33 cellular contexts compared by ENCODE assay signal in the genomic region with DNA sequence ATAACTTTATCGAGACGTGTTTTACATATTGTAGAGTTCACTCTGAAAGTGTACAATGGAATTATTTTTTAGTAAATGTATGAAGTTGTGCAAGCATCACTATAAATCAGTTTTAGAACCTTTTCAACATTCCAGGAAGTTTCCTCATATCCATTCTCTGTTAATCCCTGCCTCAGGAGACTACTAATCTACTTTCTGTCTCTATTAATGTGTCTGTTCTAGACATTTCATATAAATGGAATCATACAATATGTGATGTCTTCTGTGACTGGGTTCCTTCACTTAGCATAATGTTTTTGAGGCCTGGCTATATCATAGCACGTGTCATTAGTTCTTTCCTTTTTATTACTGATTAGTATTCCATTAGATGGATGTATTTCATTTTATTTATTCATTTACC. TPM values are rescaled to one million over a fixed set of nuclear protein-coding genes. Genes with fewer than 3 reads are reported as not detected.
"Had no signal": no experiment of that assay in that cellular context is flagged by ENCODE, and none has a peak within 500 bp of the region (broad histone marks: within the 10 kb centered on the region; RNA-seq: fewer than 3 reads in every experiment).

No MANE protein-coding gene starts in this region.

- H3K4me1 ChIP-seq: parathyroid adenoma, psoas muscle, right lobe of liver, spleen, suprapubic skin, testis, tibial artery, transverse colon, upper lobe of left lung, vagina had no signal

- H3K27me3 ChIP-seq: neural progenitor cell, ovary, right lobe of liver, spleen, suprapubic skin, testis, tibial artery, transverse colon, upper lobe of left lung, vagina had no signal

- H3K36me3 ChIP-seq: neural progenitor cell, ovary, right lobe of liver, spleen, suprapubic skin, tibial artery, transverse colon, upper lobe of left lung, vagina had no signal

- H3K4me3 ChIP-seq: neural progenitor cell, ovary, psoas muscle, right lobe of liver, skin epidermis, smooth muscle cell, spleen, suprapubic skin, testis, tibial artery, transverse colon, upper lobe of left lung, vagina had no signal

- H3K4me1 Mint-ChIP-seq: naive thymus-derived CD8-positive, alpha-beta T cell; nephron progenitor cell; stimulated activated memory B cell treated with anti-CD40 and anti-IgM and Interleukin-4, amounts not matched to agents 10 μg/mL and 1 μg/mL and 100 μg/mL, for 72 hours; stimulated activated naive CD8-positive, alpha-beta T cell treated with anti-CD3 and anti-CD28 coated beads, Interleukin-15, amount 100 ng/mL, for 72 hours had no signal

- H3K9me3 Mint-ChIP-seq: naive thymus-derived CD8-positive, alpha-beta T cell; natural killer cell treated with Interleukin-12 subunit alpha and Interleukin-12 subunit beta and Interleukin-15 and Interleukin-18, amount 100 ng/mL, for 72 hours; nephron progenitor cell; neural progenitor cell; stimulated activated memory B cell treated with anti-CD40 and anti-IgM and Interleukin-4, amounts not matched to agents 10 μg/mL and 1 μg/mL and 100 μg/mL, for 72 hours; stimulated activated naive CD8-positive, alpha-beta T cell treated with anti-CD3 and anti-CD28 coated beads, Interleukin-15, amount 100 ng/mL, for 72 hours had no signal

- H3K27ac Mint-ChIP-seq: naive thymus-derived CD8-positive, alpha-beta T cell; natural killer cell treated with Interleukin-12 subunit alpha and Interleukin-12 subunit beta and Interleukin-15 and Interleukin-18, amount 100 ng/mL, for 72 hours; nephron progenitor cell; neural progenitor cell; progenitor cell of endocrine pancreas; stimulated activated memory B cell treated with anti-CD40 and anti-IgM and Interleukin-4, amounts not matched to agents 10 μg/mL and 1 μg/mL and 100 μg/mL, for 72 hours; stimulated activated naive CD8-positive, alpha-beta T cell treated with anti-CD3 and anti-CD28 coated beads, Interleukin-15, amount 100 ng/mL, for 72 hours had no signal

- H3K79me2 ChIP-seq: parathyroid adenoma had no signal

- H2AFZ ChIP-seq: neural progenitor cell, parathyroid adenoma had no signal

- H3K4me3 Mint-ChIP-seq: naive thymus-derived CD8-positive, alpha-beta T cell; natural killer cell treated with Interleukin-12 subunit alpha and Interleukin-12 subunit beta and Interleukin-15 and Interleukin-18, amount 100 ng/mL, for 72 hours; nephron progenitor cell; neural progenitor cell; stimulated activated memory B cell treated with anti-CD40 and anti-IgM and Interleukin-4, amounts not matched to agents 10 μg/mL and 1 μg/mL and 100 μg/mL, for 72 hours; stimulated activated naive CD8-positive, alpha-beta T cell treated with anti-CD3 and anti-CD28 coated beads, Interleukin-15, amount 100 ng/mL, for 72 hours had no signal

- DNase-seq: naive thymus-derived CD8-positive, alpha-beta T cell; nephron progenitor cell; occipital lobe; ovary; posterior cingulate gyrus; psoas muscle; right cardiac atrium; right lobe of liver; spleen; stimulated activated CD4-positive, alpha-beta T cell treated with anti-CD3 and anti-CD28 coated beads, Interleukin-12 subunit alpha, Interleukin-12 subunit beta, amount 100 ng/mL, for 4 hours; stimulated activated CD4-positive, alpha-beta T cell treated with anti-CD3 and anti-CD28 coated beads, Interleukin-1b, Interleukin-23, amount 100 ng/mL, for 48 hours; stimulated activated CD4-positive, alpha-beta T cell treated with anti-CD3 and anti-CD28 coated beads, Interleukin-4, amount 100 ng/mL, for 1 hour; stimulated activated CD4-positive, alpha-beta T cell treated with anti-CD3 and anti-CD28 coated beads, Interleukin-4, amount 100 ng/mL, for 4 hours; stimulated activated CD8-positive, alpha-beta memory T cell treated with anti-CD3 and anti-CD28 coated beads, Interleukin-4, amount 100 ng/mL, for 48 hours; stimulated activated naive CD4-positive, alpha-beta T cell; stimulated activated naive CD8-positive, alpha-beta T cell treated with anti-CD3 and anti-CD28 coated beads, Interleukin-15, amount 100 ng/mL, for 72 hours; stimulated activated naive CD8-positive, alpha-beta T cell treated with anti-CD3 and anti-CD28 coated beads, Interleukin-15, Interleukin-2, amounts not matched to agents 100 U/mL and 50 U/mL, for 24 hours; substantia nigra; testis; tibial artery; transverse colon; upper lobe of left lung had no signal

- H3K27me3 Mint-ChIP-seq: progenitor cell of endocrine pancreas; stimulated activated memory B cell treated with anti-CD40 and anti-IgM and Interleukin-4, amounts not matched to agents 10 μg/mL and 1 μg/mL and 100 μg/mL, for 72 hours; stimulated activated naive CD8-positive, alpha-beta T cell treated with anti-CD3 and anti-CD28 coated beads, Interleukin-15, amount 100 ng/mL, for 72 hours had no signal

- H3K36me3 Mint-ChIP-seq: naive thymus-derived CD8-positive, alpha-beta T cell; natural killer cell treated with Interleukin-12 subunit alpha and Interleukin-12 subunit beta and Interleukin-15 and Interleukin-18, amount 100 ng/mL, for 72 hours; neural progenitor cell; stimulated activated memory B cell treated with anti-CD40 and anti-IgM and Interleukin-4, amounts not matched to agents 10 μg/mL and 1 μg/mL and 100 μg/mL, for 72 hours had no signal

- H3K9me3 ChIP-seq: ovary, psoas muscle, right lobe of liver, spleen, suprapubic skin, testis, tibial artery, transverse colon, upper lobe of left lung, vagina had no signal

- ATAC-seq: naive thymus-derived CD8-positive, alpha-beta T cell; natural killer cell treated with Interleukin-12 subunit alpha and Interleukin-12 subunit beta and Interleukin-15 and Interleukin-18, amount 100 ng/mL, for 72 hours; psoas muscle; right cardiac atrium; right lobe of liver; stimulated activated memory B cell treated with anti-CD40 and anti-IgM and Interleukin-4, amounts not matched to agents 10 μg/mL and 1 μg/mL and 100 μg/mL, for 72 hours; stimulated activated naive CD8-positive, alpha-beta T cell treated with anti-CD3 and anti-CD28 coated beads, Interleukin-15, amount 100 ng/mL, for 72 hours; stimulated activated naive CD8-positive, alpha-beta T cell treated with anti-CD3 and anti-CD28 coated beads, Interleukin-15, Interleukin-2, amounts not matched to agents 100 U/mL and 50 U/mL, for 24 hours had no signal

- H3K27ac ChIP-seq: neural progenitor cell, ovary, parathyroid adenoma, psoas muscle, right lobe of liver, skin epidermis, spleen, suprapubic skin, testis, tibial artery, transverse colon, upper lobe of left lung, vagina had no signal

- H3K9ac ChIP-seq: neural progenitor cell, parathyroid adenoma had no signal

- H3K4me2 ChIP-seq: neural progenitor cell, smooth muscle cell had no signal

RNA-seq across cellular contexts. Expression of a gene that starts 17.0 kb away (rescaled TPM):
- total RNA-seq: naive thymus-derived CD8-positive, alpha-beta T cell; natural killer cell treated with Interleukin-12 subunit alpha and Interleukin-12 subunit beta and Interleukin-15 and Interleukin-18, amount 100 ng/mL, for 72 hours; osteoblast; psoas muscle; renal cortical epithelial cell; smooth muscle cell had no signal
- polyA plus RNA-seq: naive thymus-derived CD8-positive, alpha-beta T cell had no signal
